In the genomic region with DNA sequence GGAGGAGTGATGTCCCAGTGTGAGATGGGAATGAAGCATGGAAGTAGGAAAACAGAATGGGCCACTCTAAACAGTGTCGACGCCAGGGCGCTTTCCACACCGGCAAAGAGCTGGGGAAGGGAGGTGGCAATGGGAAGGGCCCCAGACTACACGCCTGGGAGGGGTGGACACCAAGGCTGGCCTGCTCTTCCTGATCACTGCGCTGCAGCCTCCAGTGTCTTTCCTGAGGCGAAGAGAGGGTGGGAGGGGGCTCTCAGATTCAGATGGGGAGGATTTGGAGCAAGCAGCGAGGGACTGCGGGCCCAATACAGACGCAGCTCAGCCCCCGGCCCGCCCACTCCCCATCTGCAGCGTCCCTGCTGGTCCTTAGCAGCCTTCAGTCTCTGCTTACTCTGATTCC, we compare ENCODE assay signal across 1 cellular context.
TF ChIP-seq lines count a peak whose summit lies in the region.

No MANE protein-coding gene starts in this region.

TF ChIP-seq in K562, 482 proteins besides CTCF, POLR2A, EP300 and RAD21 (continued from another document):
- no peak for TF ChIP-seq ZKSCAN1 (IDR thresholded peaks at IDR 0.05; ENCODE audit: low read depth, low read length)
- no peak for TF ChIP-seq NONO (IDR thresholded peaks at IDR 0.05; ENCODE audit: low read depth in 2 of 2, low read length in 1 of 2)
- TF ChIP-seq MCM3 (IDR thresholded peaks at IDR 0.05): no peak
- TF ChIP-seq ZNF444 (CRISPR knock-in tag; IDR thresholded peaks at IDR 0.05): no peak
- TF ChIP-seq MED1 (CRISPR knock-in tag; IDR thresholded peaks at IDR 0.05; ENCODE audit: borderline replicate concordance): no peak
- TF ChIP-seq TBL1XR1 (IDR thresholded peaks at IDR 0.05; ENCODE audit: low read length in 2 of 2): no peak
- TF ChIP-seq, protein P1, sequence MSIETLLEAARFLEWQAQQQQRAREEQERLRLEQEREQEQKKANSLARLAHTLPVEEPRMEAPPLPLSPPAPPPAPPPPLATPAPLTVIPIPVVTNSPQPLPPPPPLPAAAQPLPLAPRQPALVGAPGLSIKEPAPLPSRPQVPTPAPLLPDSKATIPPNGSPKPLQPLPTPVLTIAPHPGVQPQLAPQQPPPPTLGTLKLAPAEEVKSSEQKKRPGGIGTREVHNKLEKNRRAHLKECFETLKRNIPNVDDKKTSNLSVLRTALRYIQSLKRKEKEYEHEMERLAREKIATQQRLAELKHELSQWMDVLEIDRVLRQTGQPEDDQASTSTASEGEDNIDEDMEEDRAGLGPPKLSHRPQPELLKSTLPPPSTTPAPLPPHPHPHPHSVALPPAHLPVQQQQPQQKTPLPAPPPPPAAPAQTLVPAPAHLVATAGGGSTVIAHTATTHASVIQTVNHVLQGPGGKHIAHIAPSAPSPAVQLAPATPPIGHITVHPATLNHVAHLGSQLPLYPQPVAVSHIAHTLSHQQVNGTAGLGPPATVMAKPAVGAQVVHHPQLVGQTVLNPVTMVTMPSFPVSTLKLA (conservative IDR thresholded peaks at IDR 0.05): no peak
- no peak for TF ChIP-seq ZNF77 (CRISPR knock-in tag; IDR thresholded peaks at IDR 0.05)
- no peak for TF ChIP-seq ZNF408 (CRISPR knock-in tag; IDR thresholded peaks at IDR 0.05; ENCODE audit: low read depth)
- no peak for TF ChIP-seq FOXJ3 (CRISPR knock-in tag; IDR thresholded peaks at IDR 0.05)
- no peak for TF ChIP-seq POLR3A (IDR thresholded peaks at IDR 0.05; ENCODE audit: borderline replicate concordance, extremely low read depth, insufficient read depth, insufficient read length)
- TF ChIP-seq, protein P2, sequence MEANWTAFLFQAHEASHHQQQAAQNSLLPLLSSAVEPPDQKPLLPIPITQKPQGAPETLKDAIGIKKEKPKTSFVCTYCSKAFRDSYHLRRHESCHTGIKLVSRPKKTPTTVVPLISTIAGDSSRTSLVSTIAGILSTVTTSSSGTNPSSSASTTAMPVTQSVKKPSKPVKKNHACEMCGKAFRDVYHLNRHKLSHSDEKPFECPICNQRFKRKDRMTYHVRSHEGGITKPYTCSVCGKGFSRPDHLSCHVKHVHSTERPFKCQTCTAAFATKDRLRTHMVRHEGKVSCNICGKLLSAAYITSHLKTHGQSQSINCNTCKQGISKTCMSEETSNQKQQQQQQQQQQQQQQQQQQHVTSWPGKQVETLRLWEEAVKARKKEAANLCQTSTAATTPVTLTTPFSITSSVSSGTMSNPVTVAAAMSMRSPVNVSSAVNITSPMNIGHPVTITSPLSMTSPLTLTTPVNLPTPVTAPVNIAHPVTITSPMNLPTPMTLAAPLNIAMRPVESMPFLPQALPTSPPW (CRISPR knock-in tag; IDR thresholded peaks at IDR 0.05): no peak
